In genomic region chr10:121952226-121952625, GRCh38 we compare ENCODE assay signal across 1 cellular context.
A peak's percentile ranks its signal among the peaks of the same experiment; 100 is the strongest.
TF ChIP-seq lines count a peak whose summit lies in the region.

No MANE protein-coding gene starts in this region.

TF ChIP-seq in K562, 482 proteins besides CTCF, POLR2A, EP300 and RAD21:
- TF ChIP-seq SOX6 (IDR thresholded peaks at IDR 0.05), result no peak
- TF ChIP-seq MAX (CRISPR knock-in tag; IDR thresholded peaks at IDR 0.05), result 0 out of 2 replicates have a peak, but pooled peaks have one; percentile 14
TF ChIP-seq in K562: peak in this region for 1.
